8 cellular contexts compared by ENCODE assay signal in genomic region chr5:77775773-77776605, GRCh38.
DNase-seq lines count a peak whose midpoint lies in the region; ATAC-seq lines count a peak whose summit lies in the region.

Gene TBCA, minus strand, starts transcription at chr5:77776339. Its CDS starts 82 bp downstream, at chr5:77776257.

- no peaks in the 10 kb centered on the region for H3K27me3 ChIP-seq in layer of hippocampus (ENCODE audit: control insufficient read depth, insufficient read depth, low read length)

- peak; percentile 86 for ATAC-seq in HG03457 (IDR thresholded peaks at IDR 0.05; ENCODE audit: unreplicated experiment)

- H3K27ac ChIP-seq in cingulate gyrus (ENCODE audit: low read depth, low read length) (peak within 1 kb of the TSS; percentile 15), layer of hippocampus (ENCODE audit: low read depth, low read length) (peak within 1 kb of the TSS; percentile 65)

- DNase-seq in C1 segment of cervical spinal cord (lab: John Stamatoyannopoulos, UW) = peak; percentile 48 to 92 (median 84)
- peak; percentile 57 for DNase-seq in GM19240 (ENCODE audit: insufficient read length, low spot score)
- DNase-seq in NCI-H524 (lab: John Stamatoyannopoulos, UW) = peak; percentile 84 to 92
- peak; percentile 88 to 89 for DNase-seq in activated CD4-positive, alpha-beta T cell treated with anti-CD3 and anti-CD28 coated beads for 4 hours
- DNase-seq in stimulated activated CD4-positive, alpha-beta T cell treated with anti-CD3 and anti-CD28 coated beads, Interleukin-1b, Interleukin-23, amount 100 ng/mL, for 4 hours (ENCODE audit: low read depth in 2 of 2) = peak; percentile 86 to 92

Comparison
In these comparisons a context has a peak if more than half of its experiments do, and no peak if none do; other contexts are left out.
1. Peak in every context shown above with its lines: DNase-seq, ATAC-seq and H3K27ac ChIP-seq.